Comparison of ENCODE assay signal across 18 cellular contexts in genomic region chr5:173867173-173867679, GRCh38. TPM values are rescaled to one million over a fixed set of nuclear protein-coding genes. Genes with fewer than 3 reads are reported as not detected.
A peak's percentile ranks its signal among the peaks of the same experiment; 100 is the strongest.
DNase-seq lines count a peak whose midpoint lies in the region; ATAC-seq, FAIRE-seq and TF ChIP-seq lines count a peak whose summit lies in the region.
"Had no signal": no experiment of that assay in that cellular context is flagged by ENCODE, and none has a peak within 500 bp of the region (broad histone marks: within the 10 kb centered on the region; RNA-seq: fewer than 3 reads in every experiment).

No MANE protein-coding gene starts in this region.

- in situ Hi-C loops in HepG2 (cut with HindIII; ENCODE audit: extremely low pct_ligation_motif_present, low pct_unique_long_range_greater_than_20kb), result no loop called here

- no TSS peak for BruUV-seq in HepG2 (replicated peaks; lab: Mats Ljungman, UMichigan)

- H2AFZ ChIP-seq in HepG2 (ENCODE audit: low read length), result no peak overlapping the region

- no peak overlapping the region for H3K9ac ChIP-seq in HepG2 (ENCODE audit: insufficient read depth, low read depth, low read length)

- H3K27me3 ChIP-seq in layer of hippocampus (ENCODE audit: control insufficient read depth, insufficient read depth, low read length) (no peaks in the 10 kb centered on the region), HepG2 (ENCODE audit: control insufficient read depth in 1 of 2, insufficient read depth in 2 of 2, low read length in 2 of 2) (no peaks in the 10 kb centered on the region)
- H3K27me3 ChIP-seq: Peyer's patch had no signal

- TF ChIP-seq CTCF in HEK293 (tag by site-specific recombination; IDR thresholded peaks at IDR 0.05) (no peak), HepG2 (CRISPR knock-in tag; IDR thresholded peaks at IDR 0.05) (no peak)

- no peak overlapping the region for H3K27ac ChIP-seq in HEK293 (ENCODE audit: extremely low read depth, low read depth, low read length)
- H3K27ac ChIP-seq in angular gyrus (ENCODE audit: low read depth, low read length), result peak overlapping the region; percentile 64
- peak overlapping the region; percentile 98 for H3K27ac ChIP-seq in layer of hippocampus (ENCODE audit: low read depth, low read length)
- peak overlapping the region; percentile 97 for H3K27ac ChIP-seq in temporal lobe (ENCODE audit: low read depth, low read length)
- H3K27ac ChIP-seq in HepG2 (ENCODE audit: extremely low read length, insufficient read depth, low read length), result no peak overlapping the region
- H3K27ac ChIP-seq: Peyer's patch had no signal

- no peaks in the 10 kb centered on the region for H3K4me1 ChIP-seq in HEK293 (ENCODE audit: control insufficient read depth, insufficient read depth, low read length)
- peaks cover 56% of the 10 kb centered on the region for H3K4me1 ChIP-seq in HepG2 (ENCODE audit: insufficient read depth, low read length)
- H3K4me1 ChIP-seq: HAP-1 had no signal

- H3K36me3 ChIP-seq in HEK293 (ENCODE audit: control insufficient read depth in 2 of 2, insufficient read depth in 1 of 2, low read length in 2 of 2) (no peaks in the 10 kb centered on the region), HepG2 (replicated peaks in 1 of 2; ENCODE audit: control insufficient read depth in 1 of 2, insufficient read depth in 2 of 2, low read length in 2 of 2) (no peaks in the 10 kb centered on the region)
- H3K36me3 ChIP-seq: HAP-1, Peyer's patch had no signal

- ATAC-seq in HepG2, result no peak
- no peak for ATAC-seq in HG03442 (IDR thresholded peaks at IDR 0.05; ENCODE audit: unreplicated experiment)
- ATAC-seq: SK-N-SH treated with all-trans-retinoic acid at 6 μM for 48 hours had no signal

- WGBS in HepG2 (ENCODE audit: low lambda C conversion rate), result 89% methylated on average over 4 of the region's 4 CpGs

- intact Hi-C loops in HepG2 (cut with micrococcal nuclease; ENCODE audit: unreplicated experiment), result no loop called here

- TF ChIP-seq RAD21 in HepG2 (CRISPR knock-in tag; IDR thresholded peaks at IDR 0.05), result no peak

- TF ChIP-seq POLR2A in HepG2 (IDR thresholded peaks at IDR 0.05; ENCODE audit: insufficient read depth in 1 of 2, low read depth in 2 of 2, low read length in 2 of 2), result no peak

- no peaks in the 10 kb centered on the region for H3K9me3 ChIP-seq in HEK293 (ENCODE audit: control insufficient read depth, insufficient read depth, low read depth, low read length)
- H3K9me3 ChIP-seq in HepG2 (ENCODE audit: low read length), result no peaks in the 10 kb centered on the region
- H3K9me3 ChIP-seq: HAP-1, Peyer's patch had no signal

- no peaks in the 10 kb centered on the region for H3K79me2 ChIP-seq in HepG2 (ENCODE audit: insufficient read depth, low read length)

- no peaks in the 10 kb centered on the region for H4K20me1 ChIP-seq in HepG2 (ENCODE audit: insufficient read depth, low read length)

- TF ChIP-seq EP300 in HepG2 (IDR thresholded peaks at IDR 0.05; ENCODE audit: low read depth in 2 of 2, low read length in 2 of 2) (no peak), HepG2 (CRISPR knock-in tag; IDR thresholded peaks at IDR 0.05; ENCODE audit: borderline replicate concordance) (no peak)

- CTCF ChIA-PET in HEK293 (lab: Yijun Ruan, JAX), result interaction anchor here (0.6 kb wide), 1 partner anchor 440 kb away, joined by 3 read pairs; no protein-coding TSS in a partner anchor
- CTCF ChIA-PET in HepG2 (lab: Yijun Ruan, JAX; ENCODE audit: low intra/inter-chr PET ratio, low total read pairs), result no interaction called here

- FAIRE-seq in urothelium cell line (lab: Jason Lieb, UNC), result no peak
- no peak for FAIRE-seq in HepG2 (lab: Jason Lieb, UNC)
- FAIRE-seq: GM12891, GM18507 had no signal

- H3K4me2 ChIP-seq in HepG2 (ENCODE audit: low read depth, low read length), result no peak overlapping the region

- no peak overlapping the region for H3K4me3 ChIP-seq in HEK293 (ENCODE audit: low read depth, low read length)
- no peak overlapping the region for H3K4me3 ChIP-seq in HepG2 (replicated peaks in 1 of 3; ENCODE audit: insufficient read depth in 1 of 3, low read depth in 2 of 3, low read length in 3 of 3)
- H3K4me3 ChIP-seq: HAP-1, Peyer's patch had no signal

- DNase-seq in urothelium cell line (ENCODE audit: low spot score) (no peak), HepG2 (ENCODE audit: low spot score) (no peak)
- DNase-seq: GF-D8, NCI-H1092 treated with DMSO at 0.1 percent for 48 hours, NCI-H2081 treated with DMSO at 0.1 percent for 48 hours, NCI-H510A treated with DMSO at 0.1 percent for 48 hours, NCI-H82, Peyer's patch, SHP77 had no signal

- POLR2A ChIA-PET in HEK293 (lab: Yijun Ruan, JAX), result interaction anchor here (1.5 kb wide), 1 partner anchor 21 kb away, joined by 4 read pairs; the partner anchor contains the start of gene CPEB4
- POLR2A ChIA-PET in HepG2 (lab: Yijun Ruan, JAX), result no interaction called here

TF ChIP-seq in HEK293, 187 proteins besides CTCF, POLR2A, EP300 and RAD21 (continues in another document):
- no peak for TF ChIP-seq ZNF843 (tag by site-specific recombination; IDR thresholded peaks at IDR 0.05)
- no peak for TF ChIP-seq KLF17 (tag by site-specific recombination; IDR thresholded peaks at IDR 0.05)
- TF ChIP-seq ZNF777 (tag by site-specific recombination; IDR thresholded peaks at IDR 0.05; ENCODE audit: borderline replicate concordance), result no peak

TF ChIP-seq in HepG2, 621 proteins besides CTCF, POLR2A, EP300 and RAD21 (continues in another document):
- TF ChIP-seq THAP9 (CRISPR knock-in tag; IDR thresholded peaks at IDR 0.05; ENCODE audit: borderline replicate concordance) (no peak), CEBPB (IDR thresholded peaks at IDR 0.05; ENCODE audit: borderline replicate concordance, low read depth, low read length) (no peak), TGIF2 (CRISPR knock-in tag; IDR thresholded peaks at IDR 0.05) (no peak), SMAD1 (CRISPR knock-in tag; IDR thresholded peaks at IDR 0.05; ENCODE audit: borderline replicate concordance, low read depth) (no peak)

RNA-seq across cellular contexts. Expression of gene CPEB4, which starts 20.9 kb away (rescaled TPM):
- total RNA-seq in temporal lobe (78.7 TPM), HepG2 (2016; rRNA removed; fragmentation: Illumina TruSeq; extraction: Trizol) (7.7 and 8.3 TPM in 2 replicates)
- 1.8 and 3.2 TPM in 2 replicates for total RNA-seq in HepG2 (2016; cell fraction: cytosol; rRNA removed; fragmentation: Illumina TruSeq; extraction: Trizol; ENCODE audit: low read depth)
- total RNA-seq in HepG2 (2016; cell fraction: insoluble cytoplasmic fraction; rRNA removed; fragmentation: Illumina TruSeq; extraction: Trizol), result 8.3 and 11.9 TPM in 2 replicates
- total RNA-seq in HepG2 (2016; cell fraction: membrane; rRNA removed; fragmentation: Illumina TruSeq; extraction: Trizol), result 3.4 and 3.7 TPM in 2 replicates
- total RNA-seq in HepG2 (2016; cell fraction: nucleus; rRNA removed; fragmentation: Illumina TruSeq; extraction: Trizol), result 13.4 and 15.2 TPM in 2 replicates
- 25.0 and 26.7 TPM in 2 replicates for polyA plus RNA-seq in HepG2 (2011; rRNA removed)
- polyA plus RNA-seq in HepG2 (2011; cell fraction: cytosol; rRNA removed), result 15.9 and 21.3 TPM in 2 replicates
- 38.4 and 39.5 TPM in 2 replicates for polyA plus RNA-seq in HepG2 (2011; cell fraction: nucleus; rRNA removed)
- 21.1 and 22.8 TPM in 2 replicates for polyA plus RNA-seq in HepG2 (2012)
- 0.06 and 0.08 TPM in 2 replicates for polyA plus RNA-seq in HepG2 (2016; cell fraction: cytosol; fragmentation: Illumina TruSeq; extraction: Trizol; ENCODE audit: low read depth)
- polyA plus RNA-seq in HepG2 (2016; cell fraction: insoluble cytoplasmic fraction; fragmentation: Illumina TruSeq; extraction: Trizol; ENCODE audit: low read depth), result 5.3 and 5.4 TPM in 2 replicates
- 0.40 and 0.56 TPM in 2 replicates for polyA plus RNA-seq in HepG2 (2016; cell fraction: membrane; fragmentation: Illumina TruSeq; extraction: Trizol; ENCODE audit: low read depth)
- polyA plus RNA-seq in HepG2 (2016; cell fraction: nucleus; fragmentation: Illumina TruSeq; extraction: Trizol; ENCODE audit: insufficient read depth, low read depth), result 8.8 and 10.3 TPM in 2 replicates
- 100 and 104 TPM in 2 replicates for polyA minus RNA-seq in HepG2 (2011; rRNA and poly(A)+ RNA removed; ENCODE audit: low replicate concordance)
- polyA minus RNA-seq in HepG2 (2011; cell fraction: cytosol; rRNA and poly(A)+ RNA removed), result 49.4 and 55.2 TPM in 2 replicates
- polyA minus RNA-seq in HepG2 (2011; cell fraction: nucleus; rRNA and poly(A)+ RNA removed), result 151 and 216 TPM in 2 replicates

Comparison
In these comparisons a context has a peak if more than half of its experiments do, and no peak if none do; other contexts are left out.
1. H3K27ac ChIP-seq: peak in angular gyrus (single experiment), layer of hippocampus (single experiment) and temporal lobe (single experiment); none in HEK293 (single experiment) and HepG2 (single experiment).
2. Of the 63 proteins assayed by ChIP-seq in both HepG2 and HEK293: peak only in HepG2: none; only in HEK293: SETDB1; in both: none; in neither: 62.